In the genomic region with DNA sequence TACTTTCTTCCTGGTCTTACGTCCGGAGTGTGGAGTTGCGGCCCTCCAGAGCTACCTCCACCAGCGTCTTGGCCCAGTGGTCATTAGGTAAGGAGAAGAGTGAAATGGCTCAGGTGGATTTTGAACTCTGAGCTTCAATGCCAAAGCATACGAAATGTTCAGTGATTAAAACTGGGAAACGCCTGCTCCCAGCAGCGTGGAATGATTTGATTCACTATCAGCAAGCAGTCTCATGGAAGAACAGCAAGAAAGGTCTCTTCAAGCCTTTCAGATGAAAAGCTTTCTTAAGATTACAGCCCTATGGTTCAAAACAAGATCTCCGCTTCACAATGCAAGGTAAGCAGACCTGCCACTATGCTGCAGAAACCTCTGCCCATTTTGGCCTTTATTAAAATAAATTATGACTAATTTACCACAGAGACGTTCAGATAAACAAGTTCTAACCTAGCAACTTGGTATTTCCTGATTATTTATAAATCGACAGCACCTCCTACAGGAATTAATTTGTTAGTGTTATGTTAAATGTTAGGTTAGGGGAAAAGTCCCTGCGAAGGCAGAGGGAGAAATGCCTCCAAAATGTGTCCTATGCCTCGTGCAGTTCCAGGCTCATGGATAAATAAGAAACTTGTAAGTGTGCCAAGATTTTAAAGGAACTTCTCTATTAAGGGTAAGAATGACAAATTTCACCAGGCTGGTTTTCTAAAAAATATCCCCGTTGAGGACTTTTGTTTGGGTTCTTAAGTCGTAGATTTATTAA, we compare ENCODE assay signal across 8 cellular contexts. TPM values are rescaled to one million over a fixed set of nuclear protein-coding genes. Genes with fewer than 3 reads are reported as not detected.
A peak's percentile ranks its signal among the peaks of the same experiment; 100 is the strongest.
DNase-seq lines count a peak whose midpoint lies in the region; ATAC-seq, FAIRE-seq and TF ChIP-seq lines count a peak whose summit lies in the region.

No MANE protein-coding gene starts in this region.

- DNase-seq in DMS53 treated with DMSO at 0.1 percent for 48 hours (lab: John Stamatoyannopoulos, UW; ENCODE audit: unreplicated experiment) (peak; percentile 83), lower lobe of right lung (no peak), midbrain (lab: John Stamatoyannopoulos, UW) (no peak), AG08396 (ENCODE audit: low spot score) (no peak), substantia nigra (lab: John Stamatoyannopoulos, UW) (no peak)

- ATAC-seq in lower lobe of right lung (no peak), GM18519 (IDR thresholded peaks at IDR 0.05; ENCODE audit: low FRiP score, unreplicated experiment) (no peak)

- peaks cover 27% of the 10 kb centered on the region for H3K36me3 ChIP-seq in lower lobe of right lung

- peak; percentile 44; the same call in 1 of the 2 replicates for TF ChIP-seq CTCF in LNCAP (IDR thresholded peaks at IDR 0.05)
- peak; percentile 22 for TF ChIP-seq CTCF in lower lobe of right lung (IDR thresholded peaks at IDR 0.05)

- FAIRE-seq in TTC549 (lab: Jason Lieb, UNC) = peak; percentile 92

- no peak overlapping the region for H3K4me3 ChIP-seq in lower lobe of right lung

- intact Hi-C loops in lower lobe of right lung (cut with DNase I) = no loop called here

- H3K27me3 ChIP-seq in lower lobe of right lung (ENCODE audit: low read depth) = peaks cover 59% of the 10 kb centered on the region

- peaks cover 40% of the 10 kb centered on the region for H3K4me1 ChIP-seq in lower lobe of right lung

- no peak overlapping the region for H3K27ac ChIP-seq in lower lobe of right lung
- no peak overlapping the region for H3K27ac ChIP-seq in substantia nigra (ENCODE audit: low read depth, low read length, poor library complexity, severe bottlenecking)

- H3K9me3 ChIP-seq in lower lobe of right lung = no peaks in the 10 kb centered on the region

RNA-seq across cellular contexts. Expression of a gene that starts 10.1 kb away (rescaled TPM):
- total RNA-seq in lower lobe of right lung = not detected

RNA-seq across cellular contexts. Expression of a gene that starts 50.6 kb away (rescaled TPM):
- 27.4 TPM for total RNA-seq in lower lobe of right lung
